ENCODE assay signal across 1 cellular context in the genomic region with DNA sequence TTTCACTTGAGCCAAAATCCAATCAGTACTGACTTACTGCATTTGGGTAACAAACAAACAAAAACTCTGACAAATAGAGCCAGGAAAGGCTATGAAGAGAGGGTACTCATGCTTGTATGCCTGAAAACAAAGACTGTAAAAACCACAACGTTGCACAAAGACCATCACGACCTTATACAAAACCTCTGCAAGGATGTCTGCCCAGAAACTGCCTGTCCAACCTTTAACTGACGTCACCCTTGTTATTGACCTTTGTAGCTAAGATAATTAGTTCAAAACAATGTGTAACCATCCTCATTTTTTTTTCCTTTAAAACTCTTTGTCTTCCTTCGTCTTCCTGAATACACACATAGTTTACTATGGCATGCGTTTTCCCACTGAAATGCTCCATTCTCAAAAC.
TF ChIP-seq lines count a peak whose summit lies in the region.

No MANE protein-coding gene starts in this region.

TF ChIP-seq in GM23338, 12 proteins besides CTCF, POLR2A, EP300 and RAD21:
- TF ChIP-seq ETS1 (IDR thresholded peaks at IDR 0.05): no peak
- TF ChIP-seq ZNF114 (CRISPR knock-in tag; IDR thresholded peaks at IDR 0.05): no peak
- TF ChIP-seq STAT1 (IDR thresholded peaks at IDR 0.05; ENCODE audit: unreplicated experiment): no peak
- TF ChIP-seq EZH2 (IDR thresholded peaks at IDR 0.05; ENCODE audit: low read depth, unreplicated experiment): no peak
- TF ChIP-seq POLR2AphosphoS5 (IDR thresholded peaks at IDR 0.05; ENCODE audit: low read depth): no peak
- TF ChIP-seq ZNF331 (CRISPR knock-in tag; IDR thresholded peaks at IDR 0.05; ENCODE audit: low read depth): no peak
- no peak for TF ChIP-seq JUNB (IDR thresholded peaks at IDR 0.05; ENCODE audit: unreplicated experiment)
- no peak for TF ChIP-seq EZH2phosphoT487 (IDR thresholded peaks at IDR 0.05; ENCODE audit: unreplicated experiment)
- no peak for TF ChIP-seq CREB1 (CRISPR knock-in tag; IDR thresholded peaks at IDR 0.05; ENCODE audit: low read depth)
- no peak for TF ChIP-seq ZNF462 (CRISPR knock-in tag; IDR thresholded peaks at IDR 0.05)
- no peak for TF ChIP-seq NANOG (IDR thresholded peaks at IDR 0.05; ENCODE audit: borderline replicate concordance)
- TF ChIP-seq REST (IDR thresholded peaks at IDR 0.05; ENCODE audit: unreplicated experiment): no peak
